8 cellular contexts compared by ENCODE assay signal in the genomic region with DNA sequence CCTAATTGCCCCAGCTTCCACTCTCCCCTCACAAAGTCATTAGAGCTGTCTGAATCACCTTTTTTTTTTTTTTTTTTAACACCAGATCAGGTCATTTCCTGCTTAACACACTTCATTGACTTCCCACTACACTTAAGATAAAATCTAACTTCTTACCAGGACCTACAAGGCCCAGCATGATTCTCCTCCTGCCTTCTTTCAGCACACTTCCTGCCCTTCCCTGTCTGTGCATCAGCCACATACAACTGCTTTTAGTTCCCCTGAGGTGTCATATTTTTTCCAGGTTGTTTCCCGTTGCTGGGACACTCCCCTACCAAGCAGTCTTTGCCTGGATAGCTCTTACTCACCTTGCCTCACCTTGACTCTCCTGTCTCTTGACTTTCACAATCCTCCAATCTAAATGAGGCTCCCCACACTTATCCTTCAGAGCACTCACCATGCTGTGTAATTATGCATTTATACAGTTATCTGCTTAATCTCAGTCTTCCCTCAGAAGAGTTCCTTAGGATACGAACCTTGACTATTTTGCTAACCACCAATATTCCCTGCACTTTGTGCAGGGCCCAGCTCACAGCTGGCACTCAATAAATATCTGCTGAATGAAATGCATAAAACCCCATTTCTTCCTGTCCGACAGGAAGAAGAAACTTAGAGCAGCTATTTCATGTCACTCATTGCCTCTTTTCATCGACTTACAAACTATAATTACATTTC.
DNase-seq lines count a peak whose midpoint lies in the region; ATAC-seq, FAIRE-seq and TF ChIP-seq lines count a peak whose summit lies in the region.

No MANE protein-coding gene starts in this region.

- H3K4me3 Mint-ChIP-seq in activated naive CD8-positive, alpha-beta T cell treated with anti-CD3 and anti-CD28 coated beads, Interleukin-2, amount 10 ng/mL, durations not matched to agents 7 days and 5 days: no peak overlapping the region
- H3K4me3 Mint-ChIP-seq in activated naive CD8-positive, alpha-beta T cell treated with anti-CD3 and anti-CD28 coated beads for 36 hours: no peak overlapping the region

- H3K4me3 ChIP-seq in upper lobe of left lung: no peak overlapping the region

- H3K4me1 ChIP-seq in upper lobe of left lung: peaks cover 35 to 52% (median 50%) of the 10 kb centered on the region in 4 donors

- H3K27ac ChIP-seq in RWPE1 (peak overlapping the region; percentile 85), upper lobe of left lung (peak overlapping the region; percentile 67 to 81 (median 74))

- H3K27me3 Mint-ChIP-seq in activated naive CD8-positive, alpha-beta T cell treated with anti-CD3 and anti-CD28 coated beads, Interleukin-2, amount 10 ng/mL, durations not matched to agents 7 days and 5 days: peaks cover 17% of the 10 kb centered on the region
- peaks cover 21% of the 10 kb centered on the region for H3K27me3 Mint-ChIP-seq in activated naive CD8-positive, alpha-beta T cell treated with anti-CD3 and anti-CD28 coated beads for 36 hours

- no peaks in the 10 kb centered on the region for H3K36me3 Mint-ChIP-seq in activated naive CD8-positive, alpha-beta T cell treated with anti-CD3 and anti-CD28 coated beads, Interleukin-2, amount 10 ng/mL, durations not matched to agents 7 days and 5 days
- no peaks in the 10 kb centered on the region for H3K36me3 Mint-ChIP-seq in activated naive CD8-positive, alpha-beta T cell treated with anti-CD3 and anti-CD28 coated beads for 36 hours

- ATAC-seq in activated naive CD8-positive, alpha-beta T cell treated with anti-CD3 and anti-CD28 coated beads, Interleukin-2, amount 10 ng/mL, durations not matched to agents 7 days and 5 days (ENCODE audit: low read depth): peak; percentile 69
- ATAC-seq in upper lobe of left lung (ENCODE audit: low FRiP score in 2 of 2) (peak in 1 of 2 donors; percentile 16), GM18873 (IDR thresholded peaks at IDR 0.05; ENCODE audit: low FRiP score, unreplicated experiment) (no peak), HG02678 (IDR thresholded peaks at IDR 0.05; ENCODE audit: unreplicated experiment) (no peak)

- CTCF ChIA-PET in RWPE1 (lab: Yijun Ruan, JAX): interaction anchor here (0.7 to 1.0 kb wide), 2 partner anchors 18 to 216 kb away, joined by 3 to 10 read pairs; no protein-coding TSS in a partner anchor

- 34 to 37% methylated on average over 4 of the region's 4 CpGs for WGBS in upper lobe of left lung, 2 donors

- no peaks in the 10 kb centered on the region for H3K9me3 ChIP-seq in upper lobe of left lung

- FAIRE-seq in islet of Langerhans (lab: Jason Lieb, UNC): peak; percentile 43

- no peaks in the 10 kb centered on the region for H3K27me3 ChIP-seq in upper lobe of left lung

- peaks cover 10% of the 10 kb centered on the region for H3K4me1 Mint-ChIP-seq in activated naive CD8-positive, alpha-beta T cell treated with anti-CD3 and anti-CD28 coated beads, Interleukin-2, amount 10 ng/mL, durations not matched to agents 7 days and 5 days
- peaks cover 9% of the 10 kb centered on the region for H3K4me1 Mint-ChIP-seq in activated naive CD8-positive, alpha-beta T cell treated with anti-CD3 and anti-CD28 coated beads for 36 hours

- no peaks in the 10 kb centered on the region for H3K36me3 ChIP-seq in upper lobe of left lung

- no peak for TF ChIP-seq POLR2A in upper lobe of left lung (IDR thresholded peaks at IDR 0.05)

- no peak for TF ChIP-seq EP300 in upper lobe of left lung (IDR thresholded peaks at IDR 0.05)

- H3K9me3 Mint-ChIP-seq in activated naive CD8-positive, alpha-beta T cell treated with anti-CD3 and anti-CD28 coated beads, Interleukin-2, amount 10 ng/mL, durations not matched to agents 7 days and 5 days: no peaks in the 10 kb centered on the region
- no peaks in the 10 kb centered on the region for H3K9me3 Mint-ChIP-seq in activated naive CD8-positive, alpha-beta T cell treated with anti-CD3 and anti-CD28 coated beads for 36 hours

- no peak for DNase-seq in activated naive CD8-positive, alpha-beta T cell treated with anti-CD3 and anti-CD28 coated beads, Interleukin-2, amount 10 ng/mL, durations not matched to agents 7 days and 5 days
- no peak for DNase-seq in activated naive CD8-positive, alpha-beta T cell treated with anti-CD3 and anti-CD28 coated beads for 36 hours
- peak; percentile 89 for DNase-seq in RWPE1 (ENCODE audit: low spot score)
- no peak for DNase-seq in upper lobe of left lung
- no peak for DNase-seq in SHP77 treated with DMSO at 0.1 percent for 48 hours (lab: John Stamatoyannopoulos, UW)

- H3K27ac Mint-ChIP-seq in activated naive CD8-positive, alpha-beta T cell treated with anti-CD3 and anti-CD28 coated beads, Interleukin-2, amount 10 ng/mL, durations not matched to agents 7 days and 5 days: no peak overlapping the region
- H3K27ac Mint-ChIP-seq in activated naive CD8-positive, alpha-beta T cell treated with anti-CD3 and anti-CD28 coated beads for 36 hours: no peak overlapping the region

- POLR2A ChIA-PET in activated naive CD8-positive, alpha-beta T cell treated with anti-CD3 and anti-CD28 coated beads, Interleukin-2, amount 10 ng/mL, durations not matched to agents 7 days and 5 days (lab: Charles Lee): interaction anchor here (0.7 to 1.7 kb wide), 2 partner anchors 125 to 132 kb away, joined by 3 to 6 read pairs; a partner anchor contains a TSS
- POLR2A ChIA-PET in RWPE1 (lab: Yijun Ruan, JAX; ENCODE audit: low non-redundant PET): no interaction called here

- TF ChIP-seq CTCF in RWPE1 (conservative IDR thresholded peaks at IDR 0.05; ENCODE audit: low read depth): no peak
- TF ChIP-seq CTCF in upper lobe of left lung (IDR thresholded peaks at IDR 0.05): no peak
